ENCODE assay signal across 18 cellular contexts in genomic region chr7:123783820-123784219, GRCh38. TPM values are rescaled to one million over a fixed set of nuclear protein-coding genes. Genes with fewer than 3 reads are reported as not detected.
DNase-seq lines count a peak whose midpoint lies in the region; ATAC-seq and TF ChIP-seq lines count a peak whose summit lies in the region.
"Had no signal": no experiment of that assay in that cellular context is flagged by ENCODE, and none has a peak within 500 bp of the region (broad histone marks: within the 10 kb centered on the region; RNA-seq: fewer than 3 reads in every experiment).

No MANE protein-coding gene starts in this region.

- no peaks in the 10 kb centered on the region for H3K36me3 Mint-ChIP-seq in naive thymus-derived CD4-positive, alpha-beta T cell
- no peaks in the 10 kb centered on the region for H3K36me3 Mint-ChIP-seq in activated CD4-positive, alpha-beta memory T cell treated with anti-CD3 and anti-CD28 coated beads for 36 hours
- H3K36me3 Mint-ChIP-seq: CD8-positive, alpha-beta T cell had no signal

- H3K4me1 Mint-ChIP-seq in naive thymus-derived CD4-positive, alpha-beta T cell, result no peaks in the 10 kb centered on the region
- H3K4me1 Mint-ChIP-seq in activated CD4-positive, alpha-beta memory T cell treated with anti-CD3 and anti-CD28 coated beads for 36 hours (ENCODE audit: low read depth), result no peaks in the 10 kb centered on the region

- H3K9me3 ChIP-seq in colonic mucosa (no peaks in the 10 kb centered on the region), uterus (no peaks in the 10 kb centered on the region)
- no peaks in the 10 kb centered on the region for H3K9me3 ChIP-seq in naive thymus-derived CD4-positive, alpha-beta T cell (ENCODE audit: control insufficient read depth in 2 of 3, low read length in 3 of 3)
- H3K9me3 ChIP-seq: BE2C had no signal

- CTCF ChIA-PET in naive thymus-derived CD4-positive, alpha-beta T cell (lab: Charles Lee), result no interaction called here
- CTCF ChIA-PET in activated CD4-positive, alpha-beta memory T cell treated with anti-CD3 and anti-CD28 coated beads for 36 hours (lab: Charles Lee), result no interaction called here

- TF ChIP-seq CTCF in colonic mucosa (IDR thresholded peaks at IDR 0.05) (no peak), uterus (IDR thresholded peaks at IDR 0.05) (no peak)

- H3K27ac Mint-ChIP-seq in naive thymus-derived CD4-positive, alpha-beta T cell, result no peak overlapping the region
- no peak overlapping the region for H3K27ac Mint-ChIP-seq in activated CD4-positive, alpha-beta memory T cell treated with anti-CD3 and anti-CD28 coated beads for 36 hours
- H3K27ac Mint-ChIP-seq: CD8-positive, alpha-beta T cell had no signal

- H3K4me3 ChIP-seq in colonic mucosa (no peak overlapping the region), uterus (no peak overlapping the region)
- no peak overlapping the region for H3K4me3 ChIP-seq in naive thymus-derived CD4-positive, alpha-beta T cell (ENCODE audit: low read length)

- no peak overlapping the region for H3K4me3 Mint-ChIP-seq in naive thymus-derived CD4-positive, alpha-beta T cell
- H3K4me3 Mint-ChIP-seq in activated CD4-positive, alpha-beta memory T cell treated with anti-CD3 and anti-CD28 coated beads for 36 hours, result no peak overlapping the region
- H3K4me3 Mint-ChIP-seq: CD8-positive, alpha-beta T cell; H9 had no signal

- intact Hi-C loops in colonic mucosa (cut with DNase I) (no loop called here), uterus (cut with DNase I; ENCODE audit: low total_unique reads) (no loop called here)
- intact Hi-C loops in naive thymus-derived CD4-positive, alpha-beta T cell (cut with micrococcal nuclease), result no loop called here
- intact Hi-C loops in activated CD4-positive, alpha-beta memory T cell treated with anti-CD3 and anti-CD28 coated beads for 36 hours (cut with micrococcal nuclease), result no loop called here

- no peaks in the 10 kb centered on the region for H3K36me3 ChIP-seq in colonic mucosa
- no peaks in the 10 kb centered on the region for H3K36me3 ChIP-seq in naive thymus-derived CD4-positive, alpha-beta T cell (ENCODE audit: control insufficient read depth in 2 of 3, insufficient read depth in 3 of 3, low read length in 3 of 3)
- H3K36me3 ChIP-seq in uterus, result no peaks in the 10 kb centered on the region
- H3K36me3 ChIP-seq: BE2C had no signal

- H3K27ac ChIP-seq in colonic mucosa (peak overlapping the region; percentile 74), uterus (peak overlapping the region; percentile 3 to 41)
- H3K27ac ChIP-seq in naive thymus-derived CD4-positive, alpha-beta T cell (ENCODE audit: low read depth, low read length), result no peak overlapping the region
- H3K27ac ChIP-seq: HL-60 had no signal

- H3K9me3 Mint-ChIP-seq in naive thymus-derived CD4-positive, alpha-beta T cell, result no peaks in the 10 kb centered on the region
- H3K9me3 Mint-ChIP-seq in activated CD4-positive, alpha-beta memory T cell treated with anti-CD3 and anti-CD28 coated beads for 36 hours, result no peaks in the 10 kb centered on the region
- H3K9me3 Mint-ChIP-seq: CD8-positive, alpha-beta T cell; H9 had no signal

- H3K9ac ChIP-seq in colonic mucosa (ENCODE audit: low read depth in 2 of 2, low read length in 2 of 2), result no peak overlapping the region

- TF ChIP-seq POLR2A in uterus (IDR thresholded peaks at IDR 0.05), result no peak

- POLR2A ChIA-PET in naive thymus-derived CD4-positive, alpha-beta T cell (lab: Charles Lee), result no interaction called here
- POLR2A ChIA-PET in activated CD4-positive, alpha-beta memory T cell treated with anti-CD3 and anti-CD28 coated beads for 36 hours (lab: Charles Lee), result no interaction called here

- peaks cover 0 to 13% (median 3%) of the 10 kb centered on the region in 5 donors for H3K27me3 Mint-ChIP-seq in naive thymus-derived CD4-positive, alpha-beta T cell
- peaks cover 4% of the 10 kb centered on the region for H3K27me3 Mint-ChIP-seq in activated CD4-positive, alpha-beta memory T cell treated with anti-CD3 and anti-CD28 coated beads for 36 hours

- peak; percentile 36 for ATAC-seq in naive thymus-derived CD4-positive, alpha-beta T cell
- ATAC-seq: CD8-positive, alpha-beta T cell had no signal

- H3K4me1 ChIP-seq in colonic mucosa (no peaks in the 10 kb centered on the region), uterus (no peaks in the 10 kb centered on the region)
- no peaks in the 10 kb centered on the region for H3K4me1 ChIP-seq in naive thymus-derived CD4-positive, alpha-beta T cell (ENCODE audit: control insufficient read depth in 2 of 2, insufficient read depth in 2 of 2, low read length in 2 of 2)
- H3K4me1 ChIP-seq: BE2C had no signal

- peak; percentile 0 for DNase-seq in NOMO-1 treated with DMSO at 0.1 percent for 48 hours (lab: John Stamatoyannopoulos, UW; ENCODE audit: unreplicated experiment)
- DNase-seq in NOMO-1 (lab: John Stamatoyannopoulos, UW; ENCODE audit: unreplicated experiment in 2 of 2), result no peak
- DNase-seq in colonic mucosa, result no peak
- DNase-seq in naive thymus-derived CD4-positive, alpha-beta T cell, result no peak
- no peak for DNase-seq in uterus
- no peak for DNase-seq in stimulated activated CD4-positive, alpha-beta T cell treated with anti-CD3 and anti-CD28 coated beads, Interleukin-12 subunit alpha, Interleukin-12 subunit beta, amount 100 ng/mL, for 4 hours
- no peak for DNase-seq in activated CD4-positive, alpha-beta memory T cell treated with anti-CD3 and anti-CD28 coated beads for 36 hours
- DNase-seq in NCI-H226, result no peak
- DNase-seq: 8988T; BE2C; CD8-positive, alpha-beta T cell; DMS79; H9; NCI-H1417 treated with DMSO at 0.1 percent for 48 hours; NCI-H2029; NCI-H2171; NCI-H446 treated with DMSO at 0.1 percent for 48 hours had no signal

- no peaks in the 10 kb centered on the region for H3K27me3 ChIP-seq in colonic mucosa
- H3K27me3 ChIP-seq in naive thymus-derived CD4-positive, alpha-beta T cell (ENCODE audit: control insufficient read depth in 2 of 2, insufficient read depth in 2 of 2, low read length in 2 of 2), result no peaks in the 10 kb centered on the region
- no peaks in the 10 kb centered on the region for H3K27me3 ChIP-seq in uterus
- H3K27me3 ChIP-seq: BE2C had no signal

RNA-seq across cellular contexts. Expression of gene WASL, which starts 35.0 kb away (rescaled TPM):
- total RNA-seq in colonic mucosa (100 to 1,000 TPM in 1 of 2 donors, 10 to 100 TPM in 1; 54.9 to 126 TPM), uterus (10 to 100 TPM; 16.9 to 56.9 (median 49.5) TPM)
- 10 to 100 TPM in 3 of 5 experiments, 1 to 10 TPM in 2; 8.3 to 15.0 (median 10.1) TPM for total RNA-seq in naive thymus-derived CD4-positive, alpha-beta T cell
- polyA plus RNA-seq in naive thymus-derived CD4-positive, alpha-beta T cell, result 1 to 10 TPM; 2.3 to 3.1 TPM
- 1 to 10 TPM; 5.1 to 5.9 TPM for total RNA-seq in activated CD4-positive, alpha-beta memory T cell treated with anti-CD3 and anti-CD28 coated beads for 36 hours
